35 cellular contexts compared by ENCODE assay signal in the genomic region with DNA sequence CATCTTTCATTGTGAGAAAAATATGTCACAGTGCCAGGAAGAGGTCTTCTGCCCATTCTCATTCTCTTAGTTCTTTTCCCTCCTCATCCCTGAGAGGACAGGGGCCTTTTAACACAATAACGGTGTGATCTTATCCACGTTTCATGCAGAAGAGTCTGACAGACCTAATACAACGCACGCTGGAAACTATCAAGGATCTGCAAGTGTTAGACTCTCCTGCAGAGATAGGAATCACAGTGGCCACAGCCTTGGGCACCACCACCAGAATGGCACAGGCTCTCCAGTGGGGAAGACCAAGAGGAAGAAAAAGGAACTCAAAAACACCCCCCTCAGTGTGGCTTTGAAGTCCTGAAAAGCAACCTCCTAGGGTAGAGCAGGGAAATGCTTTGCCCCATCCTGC.
"Had no signal": no experiment of that assay in that cellular context is flagged by ENCODE, and none has a peak within 500 bp of the region (broad histone marks: within the 10 kb centered on the region; RNA-seq: fewer than 3 reads in every experiment).

No MANE protein-coding gene starts in this region.

- H3K79me2 ChIP-seq: hepatocyte had no signal

- H3K27me3 Mint-ChIP-seq: activated CD8-positive, alpha-beta T cell treated with anti-CD3 and anti-CD28 coated beads for 36 hours; activated naive CD4-positive, alpha-beta T cell treated with anti-CD3 and anti-CD28 coated beads, Interleukin-2, amount 50 U/mL, for 24 hours; activated naive CD8-positive, alpha-beta T cell treated with anti-CD3 and anti-CD28 coated beads, Interleukin-2, amount 10 ng/mL, durations not matched to agents 7 days and 5 days; dendritic cell treated with granulocyte-macrophage colony-stimulating factor and Interleukin-4, amounts not matched to agents 40 ng/mL and 50 ng/mL, for 4 days had no signal

- DNase-seq: activated B cell treated with CpG ODN at 0.5 μM for 24 hours; activated CD4-positive, alpha-beta T cell treated with anti-CD3 and anti-CD28 coated beads for 48 hours; activated CD4-positive, alpha-beta T cell treated with anti-CD3 and anti-CD28 coated beads, Interleukin-2, amount 50 U/mL, for 1 hour; activated CD4-positive, alpha-beta T cell treated with anti-CD3 and anti-CD28 coated beads, Interleukin-2, amount 50 U/mL, for 48 hours; activated CD8-positive, alpha-beta memory T cell treated with anti-CD3 and anti-CD28 coated beads, Interleukin-2, amount 10 ng/mL, durations not matched to agents 7 days and 5 days; activated CD8-positive, alpha-beta memory T cell treated with anti-CD3 and anti-CD28 coated beads, Interleukin-2, amount 50 U/mL, for 4 hours; activated CD8-positive, alpha-beta T cell treated with anti-CD3 and anti-CD28 coated beads for 36 hours; activated effector memory CD4-positive, alpha-beta T cell treated with anti-CD3 and anti-CD28 coated beads, Interleukin-2, amount 50 U/mL, for 16 hours; activated naive CD4-positive, alpha-beta T cell treated with anti-CD3 and anti-CD28 coated beads for 36 hours; activated naive CD8-positive, alpha-beta T cell treated with anti-CD3 and anti-CD28 coated beads, Interleukin-2, amount 10 ng/mL, durations not matched to agents 7 days and 5 days; activated T-cell treated with anti-CD3 and anti-CD28 coated beads, Interleukin-2, amount 50 U/mL, for 1 hour; activated T-cell treated with anti-CD3 and anti-CD28 coated beads, Interleukin-2, amount 50 U/mL, for 48 hours; central memory CD4-positive, alpha-beta T cell; dorsolateral prefrontal cortex; effector memory CD4-positive, alpha-beta T cell; erythroblast; foreskin keratinocyte; gastrocnemius medialis; heart right ventricle; T-helper 17 cell; T1000; WERI-Rb-1 had no signal

- H3K4me3 ChIP-seq: ascending aorta, breast epithelium, cardiac muscle cell, coronary artery, dorsolateral prefrontal cortex, esophagus muscularis mucosa, gastrocnemius medialis, heart right ventricle, hepatocyte had no signal

- H3K4me1 ChIP-seq: ascending aorta, breast epithelium, esophagus muscularis mucosa, gastrocnemius medialis, heart right ventricle had no signal

- H3K27ac ChIP-seq: ascending aorta, breast epithelium, cardiac muscle cell, coronary artery, esophagus muscularis mucosa, foreskin keratinocyte, gastrocnemius medialis, heart right ventricle, hepatocyte, WERI-Rb-1 had no signal

- H3K4me3 Mint-ChIP-seq: activated B cell treated with CpG ODN at 0.5 μM for 24 hours; activated CD8-positive, alpha-beta memory T cell treated with anti-CD3 and anti-CD28 coated beads, Interleukin-2, amount 10 ng/mL, durations not matched to agents 7 days and 5 days; activated CD8-positive, alpha-beta T cell treated with anti-CD3 and anti-CD28 coated beads for 36 hours; activated naive CD4-positive, alpha-beta T cell treated with anti-CD3 and anti-CD28 coated beads for 36 hours; activated naive CD4-positive, alpha-beta T cell treated with anti-CD3 and anti-CD28 coated beads, Interleukin-2, amount 50 U/mL, for 24 hours; activated naive CD8-positive, alpha-beta T cell treated with anti-CD3 and anti-CD28 coated beads, Interleukin-2, amount 10 ng/mL, durations not matched to agents 7 days and 5 days; activated T-helper 1 cell treated with anti-CD3 and anti-CD28 coated beads, Interleukin-12 subunit alpha, Interleukin-12 subunit beta, Interleukin-2, Interleukin-4 antibody, amounts not matched to agents 30 ng/mL and 10 ng/mL and 1 ng/mL, durations not matched to agents 14 hours and 24 hours and 36 hours; brain; dendritic cell treated with granulocyte-macrophage colony-stimulating factor and Interleukin-4, amounts not matched to agents 40 ng/mL and 50 ng/mL, for 4 days; T-helper 17 cell; T-helper 2 cell treated with Interferon-gamma antibody and Interleukin-4, amounts not matched to agents 5 μg/mL and 100 μg/mL, for 36 hours had no signal

- H3K27ac Mint-ChIP-seq: activated B cell treated with CpG ODN at 0.5 μM for 24 hours; activated CD8-positive, alpha-beta memory T cell treated with anti-CD3 and anti-CD28 coated beads, Interleukin-2, amount 10 ng/mL, durations not matched to agents 7 days and 5 days; activated CD8-positive, alpha-beta T cell treated with anti-CD3 and anti-CD28 coated beads for 36 hours; activated naive CD4-positive, alpha-beta T cell treated with anti-CD3 and anti-CD28 coated beads for 36 hours; activated naive CD4-positive, alpha-beta T cell treated with anti-CD3 and anti-CD28 coated beads, Interleukin-2, amount 50 U/mL, for 24 hours; activated naive CD8-positive, alpha-beta T cell treated with anti-CD3 and anti-CD28 coated beads, Interleukin-2, amount 10 ng/mL, durations not matched to agents 7 days and 5 days; activated T-helper 1 cell treated with anti-CD3 and anti-CD28 coated beads, Interleukin-12 subunit alpha, Interleukin-12 subunit beta, Interleukin-2, Interleukin-4 antibody, amounts not matched to agents 30 ng/mL and 10 ng/mL and 1 ng/mL, durations not matched to agents 14 hours and 24 hours and 36 hours; activated T-helper 2 cell treated with anti-CD3 and anti-CD28 coated beads, Interferon-gamma antibody, Interleukin-2, Interleukin-4, amounts not matched to agents 10 μg/mL and 5 μg/mL and 100 μg/mL, durations not matched to agents 14 hours and 24 hours and 36 hours; dendritic cell treated with granulocyte-macrophage colony-stimulating factor and Interleukin-4, amounts not matched to agents 40 ng/mL and 50 ng/mL, for 4 days; T-helper 17 cell; T-helper 2 cell treated with Interferon-gamma antibody and Interleukin-4, amounts not matched to agents 5 μg/mL and 100 μg/mL, for 36 hours had no signal

- H2AFZ ChIP-seq: hepatocyte had no signal

- H3K4me1 Mint-ChIP-seq: activated CD8-positive, alpha-beta memory T cell treated with anti-CD3 and anti-CD28 coated beads, Interleukin-2, amount 10 ng/mL, durations not matched to agents 7 days and 5 days; activated naive CD4-positive, alpha-beta T cell treated with anti-CD3 and anti-CD28 coated beads, Interleukin-2, amount 50 U/mL, for 24 hours; brain had no signal

- H3K36me3 Mint-ChIP-seq: activated CD8-positive, alpha-beta memory T cell treated with anti-CD3 and anti-CD28 coated beads, Interleukin-2, amount 10 ng/mL, durations not matched to agents 7 days and 5 days; activated naive CD4-positive, alpha-beta T cell treated with anti-CD3 and anti-CD28 coated beads, Interleukin-2, amount 50 U/mL, for 24 hours; activated naive CD8-positive, alpha-beta T cell treated with anti-CD3 and anti-CD28 coated beads, Interleukin-2, amount 10 ng/mL, durations not matched to agents 7 days and 5 days had no signal

- H3K36me3 ChIP-seq: ascending aorta, breast epithelium, cardiac muscle cell, esophagus muscularis mucosa, gastrocnemius medialis, heart right ventricle, WERI-Rb-1 had no signal

- H3K4me2 ChIP-seq: hepatocyte had no signal

- H3K9me3 Mint-ChIP-seq: activated B cell treated with CpG ODN at 0.5 μM for 24 hours; activated CD8-positive, alpha-beta T cell treated with anti-CD3 and anti-CD28 coated beads for 36 hours; activated naive CD4-positive, alpha-beta T cell treated with anti-CD3 and anti-CD28 coated beads for 36 hours; activated naive CD4-positive, alpha-beta T cell treated with anti-CD3 and anti-CD28 coated beads, Interleukin-2, amount 50 U/mL, for 24 hours; activated naive CD8-positive, alpha-beta T cell treated with anti-CD3 and anti-CD28 coated beads, Interleukin-2, amount 10 ng/mL, durations not matched to agents 7 days and 5 days; activated T-helper 1 cell treated with anti-CD3 and anti-CD28 coated beads, Interleukin-12 subunit alpha, Interleukin-12 subunit beta, Interleukin-2, Interleukin-4 antibody, amounts not matched to agents 30 ng/mL and 10 ng/mL and 1 ng/mL, durations not matched to agents 14 hours and 24 hours and 36 hours; activated T-helper 2 cell treated with anti-CD3 and anti-CD28 coated beads, Interferon-gamma antibody, Interleukin-2, Interleukin-4, amounts not matched to agents 10 μg/mL and 5 μg/mL and 100 μg/mL, durations not matched to agents 14 hours and 24 hours and 36 hours; brain; dendritic cell treated with granulocyte-macrophage colony-stimulating factor and Interleukin-4, amounts not matched to agents 40 ng/mL and 50 ng/mL, for 4 days; T-helper 2 cell treated with Interferon-gamma antibody and Interleukin-4, amounts not matched to agents 5 μg/mL and 100 μg/mL, for 36 hours had no signal

- H3K27me3 ChIP-seq: ascending aorta, breast epithelium, cardiac muscle cell, dorsolateral prefrontal cortex, foreskin keratinocyte, gastrocnemius medialis, hepatocyte had no signal

- H3K9me3 ChIP-seq: ascending aorta, breast epithelium, esophagus muscularis mucosa, gastrocnemius medialis, heart right ventricle had no signal

- ATAC-seq: activated CD4-positive, CD25-positive, alpha-beta regulatory T cell treated with anti-CD3 and anti-CD28 coated beads, Interleukin-2, amount 50 U/mL, for 24 hours; activated CD8-positive, alpha-beta memory T cell treated with anti-CD3 and anti-CD28 coated beads, Interleukin-2, amount 10 ng/mL, durations not matched to agents 7 days and 5 days; activated CD8-positive, alpha-beta T cell treated with anti-CD3 and anti-CD28 coated beads for 36 hours; foreskin keratinocyte; gastrocnemius medialis; heart right ventricle; T-helper 17 cell had no signal
